In genomic region chr17:76149214-76149613, GRCh38 we compare ENCODE assay signal across 14 cellular contexts. TPM values are rescaled to one million over a fixed set of nuclear protein-coding genes. Genes with fewer than 3 reads are reported as not detected.
DNase-seq lines count a peak whose midpoint lies in the region; ATAC-seq and TF ChIP-seq lines count a peak whose summit lies in the region.
"Had no signal": no experiment of that assay in that cellular context is flagged by ENCODE, and none has a peak within 500 bp of the region (broad histone marks: within the 10 kb centered on the region; RNA-seq: fewer than 3 reads in every experiment).

No MANE protein-coding gene starts in this region.

- H3K9me3 ChIP-seq in endodermal cell (ENCODE audit: control insufficient read depth, low read length) = no peaks in the 10 kb centered on the region
- H3K9me3 ChIP-seq in aorta (ENCODE audit: control insufficient read depth, low read length) = no peaks in the 10 kb centered on the region

- no peaks in the 10 kb centered on the region for H3K36me3 ChIP-seq in endodermal cell (ENCODE audit: control insufficient read depth, insufficient read depth, low read length)
- H3K36me3 ChIP-seq in aorta (ENCODE audit: control insufficient read depth in 1 of 2, insufficient read depth in 2 of 2, low read length in 1 of 2) = no peaks in the 10 kb centered on the region

- H3K9ac ChIP-seq in endodermal cell (ENCODE audit: extremely low read depth, low read length, poor library complexity, severe bottlenecking) = no peak overlapping the region

- no peaks in the 10 kb centered on the region for H3K4me1 ChIP-seq in endodermal cell (ENCODE audit: control insufficient read depth, insufficient read depth, low read length)
- no peaks in the 10 kb centered on the region for H3K4me1 ChIP-seq in aorta (ENCODE audit: control insufficient read depth in 1 of 2, insufficient read depth in 2 of 2, low read length in 2 of 2)

- peak overlapping the region; percentile 68 for H3K27ac Mint-ChIP-seq in activated naive CD8-positive, alpha-beta T cell treated with anti-CD3 and anti-CD28 coated beads, Interleukin-2, amount 10 ng/mL, durations not matched to agents 7 days and 5 days
- no peak overlapping the region for H3K27ac Mint-ChIP-seq in activated naive CD8-positive, alpha-beta T cell treated with anti-CD3 and anti-CD28 coated beads, Interleukin-2, amount 50 U/mL, for 24 hours
- H3K27ac Mint-ChIP-seq in endodermal cell (no peak overlapping the region), progenitor cell of endocrine pancreas (peak overlapping the region; percentile 45)

- no peaks in the 10 kb centered on the region for H3K27me3 Mint-ChIP-seq in activated naive CD8-positive, alpha-beta T cell treated with anti-CD3 and anti-CD28 coated beads, Interleukin-2, amount 10 ng/mL, durations not matched to agents 7 days and 5 days
- H3K27me3 Mint-ChIP-seq in activated naive CD8-positive, alpha-beta T cell treated with anti-CD3 and anti-CD28 coated beads, Interleukin-2, amount 50 U/mL, for 24 hours = no peaks in the 10 kb centered on the region
- H3K27me3 Mint-ChIP-seq in endodermal cell (ENCODE audit: insufficient read depth) (peaks cover 16% of the 10 kb centered on the region), progenitor cell of endocrine pancreas (no peaks in the 10 kb centered on the region)

- POLR2A ChIA-PET in activated naive CD8-positive, alpha-beta T cell treated with anti-CD3 and anti-CD28 coated beads, Interleukin-2, amount 10 ng/mL, durations not matched to agents 7 days and 5 days (lab: Charles Lee) = interaction anchor here (1.5 kb wide), 1 partner anchor 120 kb away, joined by 3 read pairs; no protein-coding TSS in a partner anchor

- H3K4me1 Mint-ChIP-seq in activated naive CD8-positive, alpha-beta T cell treated with anti-CD3 and anti-CD28 coated beads, Interleukin-2, amount 10 ng/mL, durations not matched to agents 7 days and 5 days = peaks cover 54% of the 10 kb centered on the region
- peaks cover 63% of the 10 kb centered on the region for H3K4me1 Mint-ChIP-seq in activated naive CD8-positive, alpha-beta T cell treated with anti-CD3 and anti-CD28 coated beads, Interleukin-2, amount 50 U/mL, for 24 hours
- H3K4me1 Mint-ChIP-seq in endodermal cell (peaks cover 38% of the 10 kb centered on the region), progenitor cell of endocrine pancreas (ENCODE audit: low read depth) (peaks cover 2% of the 10 kb centered on the region)

- H3K27me3 ChIP-seq in endodermal cell (ENCODE audit: control insufficient read depth, insufficient read depth, low read length, poor library complexity, severe bottlenecking) (no peaks in the 10 kb centered on the region), aorta (ENCODE audit: control insufficient read depth in 1 of 2, insufficient read depth in 2 of 2, low read length in 1 of 2) (no peaks in the 10 kb centered on the region)

- intact Hi-C loops in aorta (cut with DNase I) = no loop called here

- no peak for DNase-seq in activated naive CD8-positive, alpha-beta T cell treated with anti-CD3 and anti-CD28 coated beads, Interleukin-2, amount 10 ng/mL, durations not matched to agents 7 days and 5 days
- no peak for DNase-seq in activated naive CD8-positive, alpha-beta T cell treated with anti-CD3 and anti-CD28 coated beads, Interleukin-2, amount 50 U/mL, for 24 hours
- peak; percentile 49 for DNase-seq in endodermal cell
- DNase-seq in progenitor cell of endocrine pancreas (ENCODE audit: low spot score, unreplicated experiment) = no peak
- DNase-seq in aorta = no peak
- DNase-seq in stimulated activated naive CD4-positive, alpha-beta T cell treated with Interleukin-2 at 50 U/mL for 16 hours (lab: John Stamatoyannopoulos, UW) = no peak
- no peak for DNase-seq in stimulated activated CD4-positive, alpha-beta T cell treated with anti-CD3 and anti-CD28 coated beads, Interleukin-4, amount 100 ng/mL, for 4 hours
- DNase-seq: AML-193, KBM-7, NCI-H1048, NCI-H146, NCI-H2107, PC-9 had no signal

- no peaks in the 10 kb centered on the region for H3K9me3 Mint-ChIP-seq in activated naive CD8-positive, alpha-beta T cell treated with anti-CD3 and anti-CD28 coated beads, Interleukin-2, amount 10 ng/mL, durations not matched to agents 7 days and 5 days
- no peaks in the 10 kb centered on the region for H3K9me3 Mint-ChIP-seq in activated naive CD8-positive, alpha-beta T cell treated with anti-CD3 and anti-CD28 coated beads, Interleukin-2, amount 50 U/mL, for 24 hours
- no peaks in the 10 kb centered on the region for H3K9me3 Mint-ChIP-seq in endodermal cell
- no peaks in the 10 kb centered on the region for H3K9me3 Mint-ChIP-seq in progenitor cell of endocrine pancreas (ENCODE audit: low read depth)

- H3K27ac ChIP-seq in endodermal cell (ENCODE audit: low read depth, low read length) (no peak overlapping the region), aorta (ENCODE audit: low read depth in 1 of 2, low read length in 2 of 2) (no peak overlapping the region)
- H3K27ac ChIP-seq: PC-9 had no signal

- H3K4me3 Mint-ChIP-seq in activated naive CD8-positive, alpha-beta T cell treated with anti-CD3 and anti-CD28 coated beads, Interleukin-2, amount 10 ng/mL, durations not matched to agents 7 days and 5 days = no peak overlapping the region
- H3K4me3 Mint-ChIP-seq in activated naive CD8-positive, alpha-beta T cell treated with anti-CD3 and anti-CD28 coated beads, Interleukin-2, amount 50 U/mL, for 24 hours = no peak overlapping the region
- no peak overlapping the region for H3K4me3 Mint-ChIP-seq in endodermal cell
- H3K4me3 Mint-ChIP-seq in progenitor cell of endocrine pancreas (ENCODE audit: low read depth) = no peak overlapping the region

- H3K4me3 ChIP-seq in endodermal cell (ENCODE audit: low read length) (no peak overlapping the region), aorta (ENCODE audit: low read length in 2 of 2) (no peak overlapping the region)
- H3K4me3 ChIP-seq: PC-9 had no signal

- WGBS in endodermal cell (ENCODE audit: insufficient coverage in 1 of 2, insufficient read length in 1 of 2), 2 experiments = 92 to 96% methylated on average over 8 to 10 of the region's 10 CpGs
- WGBS in aorta, 2 donors = 92 to 95% methylated on average over 10 of the region's 10 CpGs

- H3K36me3 Mint-ChIP-seq in activated naive CD8-positive, alpha-beta T cell treated with anti-CD3 and anti-CD28 coated beads, Interleukin-2, amount 10 ng/mL, durations not matched to agents 7 days and 5 days = peaks cover 29% of the 10 kb centered on the region
- H3K36me3 Mint-ChIP-seq in activated naive CD8-positive, alpha-beta T cell treated with anti-CD3 and anti-CD28 coated beads, Interleukin-2, amount 50 U/mL, for 24 hours (ENCODE audit: low read depth) = peaks cover 17% of the 10 kb centered on the region
- H3K36me3 Mint-ChIP-seq in endodermal cell (ENCODE audit: low read depth) = no peaks in the 10 kb centered on the region
- H3K36me3 Mint-ChIP-seq in progenitor cell of endocrine pancreas (ENCODE audit: insufficient read depth) = peaks cover 6% of the 10 kb centered on the region

- TF ChIP-seq CTCF in endodermal cell (conservative IDR thresholded peaks at IDR 0.05) = no peak
- no peak for TF ChIP-seq CTCF in progenitor cell of endocrine pancreas (IDR thresholded peaks at IDR 0.05; ENCODE audit: unreplicated experiment)

- no peak for ATAC-seq in activated naive CD8-positive, alpha-beta T cell treated with anti-CD3 and anti-CD28 coated beads, Interleukin-2, amount 10 ng/mL, durations not matched to agents 7 days and 5 days (ENCODE audit: low read depth)
- ATAC-seq in activated naive CD8-positive, alpha-beta T cell treated with anti-CD3 and anti-CD28 coated beads, Interleukin-2, amount 50 U/mL, for 24 hours = no peak
- ATAC-seq in aorta (ENCODE audit: low FRiP score) = no peak

RNA-seq across cellular contexts. Expression of gene FOXJ1, which starts 8.2 kb away (rescaled TPM):
- total RNA-seq in activated naive CD8-positive, alpha-beta T cell treated with anti-CD3 and anti-CD28 coated beads, Interleukin-2, amount 10 ng/mL, durations not matched to agents 7 days and 5 days = 1 to 10 TPM; 5.4 to 5.8 TPM
- total RNA-seq in endodermal cell (10 to 100 TPM; 17.8 to 23.6 TPM), progenitor cell of endocrine pancreas (18.6 and 19.0 TPM in 2 replicates), aorta (not detected)
- polyA plus RNA-seq in endodermal cell (2013, experiment 1 of 2) = 12.3 TPM
- 12.8 TPM for polyA plus RNA-seq in endodermal cell (2013, experiment 2 of 2)
- not detected for polyA plus RNA-seq in aorta
- total RNA-seq: Daoy had no signal

RNA-seq across cellular contexts. Expression of gene EXOC7, which starts 45.6 kb away (rescaled TPM):
- total RNA-seq in activated naive CD8-positive, alpha-beta T cell treated with anti-CD3 and anti-CD28 coated beads, Interleukin-2, amount 10 ng/mL, durations not matched to agents 7 days and 5 days = 100 to 1,000 TPM; 163 to 164 TPM
- total RNA-seq in endodermal cell (100 to 1,000 TPM; 159 to 187 TPM), progenitor cell of endocrine pancreas (354 and 364 TPM in 2 replicates), aorta (100 to 1,000 TPM in 1 of 2 donors, 10 to 100 TPM in 1; 98.8 to 138 TPM)
- 83.1 TPM for polyA plus RNA-seq in endodermal cell (2013, experiment 1 of 2)
- polyA plus RNA-seq in endodermal cell (2013, experiment 2 of 2) = 82.3 TPM
- 100 to 1,000 TPM in 1 of 2 donors, 10 to 100 TPM in 1; 25.7 to 102 TPM for polyA plus RNA-seq in aorta

Comparison
In these comparisons a context has a peak if more than half of its experiments do, and no peak if none do; other contexts are left out.
1. H3K27ac Mint-ChIP-seq: peak in activated naive CD8-positive, alpha-beta T cell treated with anti-CD3 and anti-CD28 coated beads, Interleukin-2, amount 10 ng/mL, durations not matched to agents 7 days and 5 days (single experiment) and progenitor cell of endocrine pancreas (single experiment); none in activated naive CD8-positive, alpha-beta T cell treated with anti-CD3 and anti-CD28 coated beads, Interleukin-2, amount 50 U/mL, for 24 hours (single experiment) and endodermal cell (single experiment).
2. RNA of gene FOXJ1, which starts 8.2 kb away (total RNA-seq): 17.8 to 23.6 TPM in endodermal cell, 18.6 to 19.0 TPM in progenitor cell of endocrine pancreas and 5.4 to 5.8 TPM in activated naive CD8-positive, alpha-beta T cell treated with anti-CD3 and anti-CD28 coated beads, Interleukin-2, amount 10 ng/mL, durations not matched to agents 7 days and 5 days; not detected in aorta; every median in the first group is over 4 times any median in the second.